In the genomic region with DNA sequence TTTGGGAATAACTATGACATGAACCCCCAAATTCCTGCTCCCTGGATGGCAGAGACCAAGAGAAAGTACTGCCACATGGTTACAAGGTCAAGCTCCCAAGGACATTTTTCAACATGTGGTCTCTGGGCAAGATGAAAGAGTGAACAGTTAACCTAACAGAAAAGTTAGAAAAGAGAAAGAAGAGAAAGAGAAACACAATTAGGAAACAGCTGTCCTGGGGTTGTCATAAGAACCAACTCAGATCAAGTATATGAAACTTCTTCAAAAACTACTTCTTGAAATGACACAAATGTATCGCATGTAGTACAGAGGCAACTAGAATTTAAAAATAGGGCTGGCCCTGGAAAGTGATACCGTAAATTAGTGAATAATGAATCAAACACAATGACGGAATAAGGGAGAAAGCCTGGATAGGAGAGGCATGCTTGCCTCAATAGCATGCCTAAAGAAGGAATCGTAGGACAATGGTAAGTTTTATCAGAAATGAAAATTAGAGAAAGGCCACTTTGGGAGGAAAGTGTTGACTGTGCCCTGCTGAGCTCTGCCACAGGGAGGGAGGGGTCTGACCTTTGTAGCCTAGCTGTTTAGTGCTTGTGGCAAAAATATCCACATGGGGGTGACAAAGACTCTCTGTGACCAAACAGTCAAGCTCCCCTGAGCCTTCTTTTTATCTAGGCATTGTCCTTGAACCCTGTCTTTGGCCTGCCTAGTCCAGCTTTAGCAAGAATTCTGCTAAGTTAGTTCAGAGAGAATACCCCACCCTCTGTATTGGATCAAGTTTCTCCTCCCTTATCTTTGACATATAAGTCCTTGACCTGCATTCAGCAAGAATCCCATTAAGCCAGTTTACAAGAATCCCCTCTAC, we compare ENCODE assay signal across 8 cellular contexts. TPM values are rescaled to one million over a fixed set of nuclear protein-coding genes. Genes with fewer than 3 reads are reported as not detected.
DNase-seq lines count a peak whose midpoint lies in the region; FAIRE-seq and TF ChIP-seq lines count a peak whose summit lies in the region.

No MANE protein-coding gene starts in this region.

- peaks cover 3% of the 10 kb centered on the region for H3K27me3 Mint-ChIP-seq in osteocyte (ENCODE audit: unreplicated experiment)

- in situ Hi-C loops in astrocyte of the spinal cord (cut with HindIII; ENCODE audit: low sequenced_read_pairs): no loop called here

- no peak for DNase-seq in D721Med (ENCODE audit: insufficient read length, low spot score)
- DNase-seq in GM19239 (ENCODE audit: insufficient read length, low spot score): peak; percentile 14
- peak; percentile 39 for DNase-seq in HuH-7.5 (ENCODE audit: low spot score)
- DNase-seq in astrocyte of the spinal cord (ENCODE audit: low read depth, low spot score): no peak
- no peak for DNase-seq in osteocyte (ENCODE audit: extremely low spot score, unreplicated experiment)
- no peak for DNase-seq in NCI-H1436 (lab: John Stamatoyannopoulos, UW)
- no peak for DNase-seq in NCI-H748 treated with DMSO at 0.1 percent for 48 hours (lab: John Stamatoyannopoulos, UW)
- DNase-seq in stimulated activated CD4-positive, alpha-beta T cell treated with anti-CD3 and anti-CD28 coated beads, Interleukin-4, amount 100 ng/mL, for 24 hours: no peak

- H3K4me3 ChIP-seq in astrocyte of the spinal cord (ENCODE audit: low read depth, low read length): no peak overlapping the region

- no peak overlapping the region for H3K4me3 Mint-ChIP-seq in osteocyte (ENCODE audit: unreplicated experiment)

- H3K9me3 Mint-ChIP-seq in osteocyte (ENCODE audit: unreplicated experiment): no peaks in the 10 kb centered on the region

- H3K4me1 Mint-ChIP-seq in osteocyte (ENCODE audit: unreplicated experiment): peaks cover 4% of the 10 kb centered on the region

- no peak for FAIRE-seq in D721Med (lab: Jason Lieb, UNC)
- FAIRE-seq in GM19239 (lab: Jason Lieb, UNC): peak; percentile 18

- no peaks in the 10 kb centered on the region for H3K36me3 Mint-ChIP-seq in osteocyte (ENCODE audit: unreplicated experiment)

- peak; percentile 24 for TF ChIP-seq CTCF in D721Med (IDR thresholded peaks at IDR 0.05; ENCODE audit: insufficient read depth, missing control alignments)
- peak; percentile 21 for TF ChIP-seq CTCF in astrocyte of the spinal cord (IDR thresholded peaks at IDR 0.05; ENCODE audit: low read depth, low read length)
- TF ChIP-seq CTCF in osteocyte (IDR thresholded peaks at IDR 0.05): peak; percentile 31

- H3K27ac Mint-ChIP-seq in osteocyte (ENCODE audit: unreplicated experiment): no peak overlapping the region

RNA-seq across cellular contexts. Expression of a gene that starts 4.3 kb away (rescaled TPM):
- 12.2 and 14.9 TPM in 2 replicates for total RNA-seq in osteocyte

RNA-seq across cellular contexts. Expression of a gene that starts 52.5 kb away (rescaled TPM):
- not detected in 2 replicates for total RNA-seq in osteocyte

Comparison
In these comparisons a context has a peak if more than half of its experiments do, and no peak if none do; other contexts are left out.
1. DNase-seq: peak in GM19239 (single experiment) and HuH-7.5 (single experiment); none in D721Med (single experiment), astrocyte of the spinal cord (single experiment), osteocyte (single experiment), NCI-H1436 (single experiment), NCI-H748 treated with DMSO at 0.1 percent for 48 hours (single experiment) and stimulated activated CD4-positive, alpha-beta T cell treated with anti-CD3 and anti-CD28 coated beads, Interleukin-4, amount 100 ng/mL, for 24 hours (single experiment).
2. Peak in every context shown above with its lines, with median percentiles within 50 percentile points of each other: CTCF ChIP-seq.